ENCODE assay signal across 1 cellular context in the genomic region with DNA sequence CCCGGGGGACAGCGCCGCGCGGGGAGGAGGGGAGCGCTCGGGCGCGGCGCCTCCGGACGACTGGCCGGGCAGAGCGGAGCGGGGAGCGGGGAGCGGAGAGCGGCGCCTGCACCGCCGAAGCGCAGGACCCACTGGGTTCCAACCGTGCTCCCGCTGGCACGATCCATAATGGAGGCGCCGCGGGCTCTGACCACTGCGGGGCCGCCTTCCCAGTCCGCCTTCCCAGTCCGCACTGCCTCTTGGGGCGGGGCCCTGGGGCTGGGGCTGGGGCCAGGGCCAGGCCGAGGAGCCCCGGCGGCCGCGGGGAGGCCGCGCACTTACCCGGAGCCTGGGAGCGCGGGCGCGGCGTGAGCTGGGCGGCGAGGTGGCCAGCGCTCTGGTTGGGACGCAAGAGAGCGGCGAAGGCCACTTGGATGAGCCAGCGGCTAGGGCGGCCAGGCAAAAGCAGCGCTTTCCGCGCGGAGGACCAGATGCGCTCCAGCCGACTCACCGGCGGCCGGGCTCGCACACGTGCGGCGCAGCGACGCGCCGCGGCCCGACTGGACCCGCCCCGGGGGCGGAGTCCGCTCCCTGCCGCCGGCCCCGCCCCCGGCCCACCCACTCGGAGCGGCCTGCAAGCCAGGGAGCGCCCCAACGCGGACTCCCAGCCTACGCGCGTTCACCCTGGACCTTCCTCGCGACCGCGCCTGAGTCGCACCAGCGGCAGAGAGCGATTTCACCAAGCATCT.
TF ChIP-seq lines count a peak whose summit lies in the region.

Gene PUS7, minus strand, starts transcription at position 541 of the 728 bp plus-strand sequence. CDS start 13,759 bp downstream, outside the sequence.

TF ChIP-seq in HepG2, 621 proteins besides CTCF, POLR2A, EP300 and RAD21 (continued from another document and continues in another):
- TF ChIP-seq NAIF1 (CRISPR knock-in tag; IDR thresholded peaks at IDR 0.05; ENCODE audit: borderline replicate concordance) (0 out of 2 replicates have a peak, but pooled peaks have one; percentile 31), ZNF317 (CRISPR knock-in tag; IDR thresholded peaks at IDR 0.05) (0 out of 2 replicates have a peak, but pooled peaks have one; percentile 37), ZSCAN29 (CRISPR knock-in tag; conservative IDR thresholded peaks at IDR 0.05) (peak; percentile 78; the same call in 1 of the 2 replicates), TAF1 (CRISPR knock-in tag; IDR thresholded peaks at IDR 0.05) (peak; percentile 51), ARNT (IDR thresholded peaks at IDR 0.05) (no peak), XRCC5 (optimal IDR thresholded peaks at IDR 0.05; ENCODE audit: low read length) (no peak), TEF (CRISPR knock-in tag; IDR thresholded peaks at IDR 0.05) (peak; percentile 52; the same call in 1 of the 2 replicates), SNAPC2 (CRISPR knock-in tag; IDR thresholded peaks at IDR 0.05) (no peak), THAP11 (CRISPR knock-in tag; IDR thresholded peaks at IDR 0.05) (peak; percentile 58; the same call in 1 of the 2 replicates), ZNF746 (CRISPR knock-in tag; IDR thresholded peaks at IDR 0.05) (no peak), ISL2 (CRISPR knock-in tag; IDR thresholded peaks at IDR 0.05) (no peak), BORCS8-MEF2B (CRISPR knock-in tag; IDR thresholded peaks at IDR 0.05) (no peak), EEA1 (CRISPR knock-in tag; IDR thresholded peaks at IDR 0.05; ENCODE audit: borderline replicate concordance) (no peak), ZBTB46 (CRISPR knock-in tag; IDR thresholded peaks at IDR 0.05; ENCODE audit: borderline replicate concordance) (peak; percentile 24; the same call in 1 of the 2 replicates), FOXJ3 (CRISPR knock-in tag; IDR thresholded peaks at IDR 0.05; ENCODE audit: borderline replicate concordance) (0 out of 2 replicates have a peak, but pooled peaks have one; percentile 20), SP5 (CRISPR knock-in tag; IDR thresholded peaks at IDR 0.05; ENCODE audit: borderline replicate concordance, low read depth) (peak; percentile 39; the same call in 1 of the 2 replicates), ZNF138 (CRISPR knock-in tag; IDR thresholded peaks at IDR 0.05; ENCODE audit: low read depth) (0 out of 2 replicates have a peak, but pooled peaks have one; percentile 44), ZFX (CRISPR knock-in tag; IDR thresholded peaks at IDR 0.05; ENCODE audit: low read depth) (peak; percentile 97), ZHX2 (IDR thresholded peaks at IDR 0.05; ENCODE audit: low read depth) (no peak), ZHX2 (CRISPR knock-in tag; IDR thresholded peaks at IDR 0.05; ENCODE audit: borderline replicate concordance) (no peak; the same call in 1 of the 2 replicates), FOXP1 (IDR thresholded peaks at IDR 0.05) (no peak), FOXP1 (CRISPR knock-in tag; IDR thresholded peaks at IDR 0.05) (no peak), ZNF546 (CRISPR knock-in tag; conservative IDR thresholded peaks at IDR 0.05) (peak; percentile 90; the same call in 1 of the 2 replicates), BCL3 (CRISPR knock-in tag; IDR thresholded peaks at IDR 0.05) (0 out of 2 replicates have a peak, but pooled peaks have one; percentile 55), YY1 (IDR thresholded peaks at IDR 0.05; ENCODE audit: insufficient read depth, insufficient replicate concordance, low read depth, low read length) (peak; percentile 76), U2AF1 (optimal IDR thresholded peaks at IDR 0.05; ENCODE audit: low read depth, low read length) (no peak), EHMT2 (IDR thresholded peaks at IDR 0.05; ENCODE audit: borderline replicate concordance, low read depth, low read length) (no peak), ZNF7 (CRISPR knock-in tag; IDR thresholded peaks at IDR 0.05) (no peak), ZNF501 (CRISPR knock-in tag; IDR thresholded peaks at IDR 0.05) (no peak), CCDC6 (CRISPR knock-in tag; IDR thresholded peaks at IDR 0.05) (no peak), ZSCAN9 (CRISPR knock-in tag; IDR thresholded peaks at IDR 0.05; ENCODE audit: borderline replicate concordance) (0 out of 2 replicates have a peak, but pooled peaks have one; percentile 59), ZNF772 (CRISPR knock-in tag; IDR thresholded peaks at IDR 0.05) (no peak), KMT2B (CRISPR knock-in tag; IDR thresholded peaks at IDR 0.05) (peak; percentile 50), SIN3B (IDR thresholded peaks at IDR 0.05; ENCODE audit: low read length) (no peak), ZFP36 (IDR thresholded peaks at IDR 0.05; ENCODE audit: borderline replicate concordance, low read depth, low read length, partially characterized antibody) (no peak)
- TF ChIP-seq, protein P1, sequence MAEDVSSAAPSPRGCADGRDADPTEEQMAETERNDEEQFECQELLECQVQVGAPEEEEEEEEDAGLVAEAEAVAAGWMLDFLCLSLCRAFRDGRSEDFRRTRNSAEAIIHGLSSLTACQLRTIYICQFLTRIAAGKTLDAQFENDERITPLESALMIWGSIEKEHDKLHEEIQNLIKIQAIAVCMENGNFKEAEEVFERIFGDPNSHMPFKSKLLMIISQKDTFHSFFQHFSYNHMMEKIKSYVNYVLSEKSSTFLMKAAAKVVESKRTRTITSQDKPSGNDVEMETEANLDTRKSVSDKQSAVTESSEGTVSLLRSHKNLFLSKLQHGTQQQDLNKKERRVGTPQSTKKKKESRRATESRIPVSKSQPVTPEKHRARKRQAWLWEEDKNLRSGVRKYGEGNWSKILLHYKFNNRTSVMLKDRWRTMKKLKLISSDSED (CRISPR knock-in tag; IDR thresholded peaks at IDR 0.05) = 0 out of 2 replicates have a peak, but pooled peaks have one; percentile 55
- TF ChIP-seq, protein P2, sequence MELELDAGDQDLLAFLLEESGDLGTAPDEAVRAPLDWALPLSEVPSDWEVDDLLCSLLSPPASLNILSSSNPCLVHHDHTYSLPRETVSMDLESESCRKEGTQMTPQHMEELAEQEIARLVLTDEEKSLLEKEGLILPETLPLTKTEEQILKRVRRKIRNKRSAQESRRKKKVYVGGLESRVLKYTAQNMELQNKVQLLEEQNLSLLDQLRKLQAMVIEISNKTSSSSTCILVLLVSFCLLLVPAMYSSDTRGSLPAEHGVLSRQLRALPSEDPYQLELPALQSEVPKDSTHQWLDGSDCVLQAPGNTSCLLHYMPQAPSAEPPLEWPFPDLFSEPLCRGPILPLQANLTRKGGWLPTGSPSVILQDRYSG (CRISPR knock-in tag; IDR thresholded peaks at IDR 0.05) = peak; percentile 58; the same call in 1 of the 2 replicates
- TF ChIP-seq, protein P3, sequence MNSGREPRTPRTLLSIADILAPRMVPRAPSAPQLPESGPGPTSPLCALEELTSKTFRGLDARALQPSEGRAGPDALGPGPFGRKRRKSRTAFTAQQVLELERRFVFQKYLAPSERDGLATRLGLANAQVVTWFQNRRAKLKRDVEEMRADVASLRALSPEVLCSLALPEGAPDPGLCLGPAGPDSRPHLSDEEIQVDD (CRISPR knock-in tag; IDR thresholded peaks at IDR 0.05; ENCODE audit: borderline replicate concordance) = no peak
- TF ChIP-seq, protein P4, sequence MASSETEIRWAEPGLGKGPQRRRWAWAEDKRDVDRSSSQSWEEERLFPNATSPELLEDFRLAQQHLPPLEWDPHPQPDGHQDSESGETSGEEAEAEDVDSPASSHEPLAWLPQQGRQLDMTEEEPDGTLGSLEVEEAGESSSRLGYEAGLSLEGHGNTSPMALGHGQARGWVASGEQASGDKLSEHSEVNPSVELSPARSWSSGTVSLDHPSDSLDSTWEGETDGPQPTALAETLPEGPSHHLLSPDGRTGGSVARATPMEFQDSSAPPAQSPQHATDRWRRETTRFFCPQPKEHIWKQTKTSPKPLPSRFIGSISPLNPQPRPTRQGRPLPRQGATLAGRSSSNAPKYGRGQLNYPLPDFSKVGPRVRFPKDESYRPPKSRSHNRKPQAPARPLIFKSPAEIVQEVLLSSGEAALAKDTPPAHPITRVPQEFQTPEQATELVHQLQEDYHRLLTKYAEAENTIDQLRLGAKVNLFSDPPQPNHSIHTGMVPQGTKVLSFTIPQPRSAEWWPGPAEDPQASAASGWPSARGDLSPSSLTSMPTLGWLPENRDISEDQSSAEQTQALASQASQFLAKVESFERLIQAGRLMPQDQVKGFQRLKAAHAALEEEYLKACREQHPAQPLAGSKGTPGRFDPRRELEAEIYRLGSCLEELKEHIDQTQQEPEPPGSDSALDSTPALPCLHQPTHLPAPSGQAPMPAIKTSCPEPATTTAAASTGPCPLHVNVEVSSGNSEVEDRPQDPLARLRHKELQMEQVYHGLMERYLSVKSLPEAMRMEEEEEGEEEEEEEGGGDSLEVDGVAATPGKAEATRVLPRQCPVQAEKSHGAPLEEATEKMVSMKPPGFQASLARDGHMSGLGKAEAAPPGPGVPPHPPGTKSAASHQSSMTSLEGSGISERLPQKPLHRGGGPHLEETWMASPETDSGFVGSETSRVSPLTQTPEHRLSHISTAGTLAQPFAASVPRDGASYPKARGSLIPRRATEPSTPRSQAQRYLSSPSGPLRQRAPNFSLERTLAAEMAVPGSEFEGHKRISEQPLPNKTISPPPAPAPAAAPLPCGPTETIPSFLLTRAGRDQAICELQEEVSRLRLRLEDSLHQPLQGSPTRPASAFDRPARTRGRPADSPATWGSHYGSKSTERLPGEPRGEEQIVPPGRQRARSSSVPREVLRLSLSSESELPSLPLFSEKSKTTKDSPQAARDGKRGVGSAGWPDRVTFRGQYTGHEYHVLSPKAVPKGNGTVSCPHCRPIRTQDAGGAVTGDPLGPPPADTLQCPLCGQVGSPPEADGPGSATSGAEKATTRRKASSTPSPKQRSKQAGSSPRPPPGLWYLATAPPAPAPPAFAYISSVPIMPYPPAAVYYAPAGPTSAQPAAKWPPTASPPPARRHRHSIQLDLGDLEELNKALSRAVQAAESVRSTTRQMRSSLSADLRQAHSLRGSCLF (CRISPR knock-in tag; IDR thresholded peaks at IDR 0.05; ENCODE audit: borderline replicate concordance) = no peak
